8 cellular contexts compared by ENCODE assay signal in the genomic region with DNA sequence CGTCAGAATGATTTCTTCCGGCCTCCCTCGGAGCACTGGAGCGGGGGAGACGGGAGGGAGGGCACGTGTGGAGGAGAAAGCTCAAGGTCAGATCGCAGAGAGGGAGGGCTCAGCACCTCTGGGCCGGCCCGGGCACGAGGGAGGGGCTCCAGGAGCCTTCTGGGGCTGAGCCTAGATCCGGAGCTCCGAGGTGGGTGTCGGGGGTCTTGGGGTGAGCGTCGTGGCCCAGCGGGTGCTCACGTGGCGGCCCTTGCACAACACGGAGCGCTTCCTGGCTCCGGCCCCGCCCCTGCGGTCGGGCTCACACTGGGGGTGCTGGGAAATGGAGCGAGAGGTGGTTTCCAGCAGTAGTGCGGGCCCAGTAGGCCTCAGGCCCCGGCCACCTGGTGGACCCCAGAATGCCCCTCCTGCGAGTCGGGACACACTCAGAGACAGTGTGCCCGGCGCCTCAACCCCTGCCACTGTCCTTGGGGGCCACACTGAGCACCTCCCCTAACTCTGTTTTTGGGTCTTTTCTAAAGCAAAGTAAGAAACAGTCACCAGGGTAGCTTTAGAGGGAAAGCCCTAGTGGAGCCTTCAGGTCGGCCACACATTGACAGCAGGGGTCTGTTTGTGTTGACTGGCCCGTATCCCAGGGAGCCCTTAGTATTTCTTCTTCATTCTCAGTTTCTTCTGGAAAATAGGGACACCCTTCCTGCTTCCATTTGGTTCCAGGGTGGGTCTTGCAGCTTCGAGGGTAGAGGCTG. TPM values are rescaled to one million over a fixed set of nuclear protein-coding genes. Genes with fewer than 3 reads are reported as not detected.
A peak's percentile ranks its signal among the peaks of the same experiment; 100 is the strongest.
DNase-seq lines count a peak whose midpoint lies in the region; ATAC-seq and TF ChIP-seq lines count a peak whose summit lies in the region.

No MANE protein-coding gene starts in this region.

- WGBS in HUES64: 13% methylated on average over 34 of the region's 34 CpGs
- 19% methylated on average over 11 of the region's 34 CpGs for WGBS in mammary epithelial cell (ENCODE audit: low coverage, missing lambda C conversion rate)

- DNase-seq in UCSD-AML1 (lab: John Stamatoyannopoulos, UW; ENCODE audit: unreplicated experiment): peak; percentile 79
- peak; percentile 71 for DNase-seq in mammary epithelial cell
- DNase-seq in kidney epithelial cell (ENCODE audit: low read depth): no peak
- DNase-seq in stimulated activated CD4-positive, alpha-beta T cell treated with anti-CD3 and anti-CD28 coated beads, Interleukin-1b, Interleukin-23, amount 100 ng/mL, for 1 hour (ENCODE audit: low read depth in 2 of 2): peak; percentile 39 to 54
- no peak for DNase-seq in SHP77 treated with DMSO at 0.1 percent for 48 hours (lab: John Stamatoyannopoulos, UW)

- dilution Hi-C loops in mammary epithelial cell (cut with HindIII; ENCODE audit: low sequenced_read_pairs): loop anchor here (10.0 kb wide), 2 partner anchors 113 to 273 kb away; no protein-coding TSS in a partner anchor

- BruUV-seq in mammary epithelial cell (replicated peaks; lab: Mats Ljungman, UMichigan): no TSS peak

- H3K27me3 ChIP-seq in HUES64 (ENCODE audit: insufficient read depth, low read length) (no peaks in the 10 kb centered on the region), mammary epithelial cell (ENCODE audit: insufficient read depth, low read length) (no peaks in the 10 kb centered on the region), kidney epithelial cell (ENCODE audit: control insufficient read depth, insufficient read depth, low read length) (no peaks in the 10 kb centered on the region)

- peak; percentile 73 for ATAC-seq in GM21447 (IDR thresholded peaks at IDR 0.05; ENCODE audit: unreplicated experiment)

- TF ChIP-seq CTCF in mammary epithelial cell (conservative IDR thresholded peaks at IDR 0.05 in 1 of 2, IDR thresholded peaks at IDR 0.05 in 1 of 2; ENCODE audit: extremely low read depth in 1 of 2, insufficient read depth in 1 of 2, low read depth in 1 of 2, low read length in 2 of 2) (no peak), kidney epithelial cell (IDR thresholded peaks at IDR 0.05; ENCODE audit: insufficient read depth, low read length, poor library complexity, severe bottlenecking) (no peak)

- no peaks in the 10 kb centered on the region for H4K20me1 ChIP-seq in mammary epithelial cell (ENCODE audit: insufficient read depth, low read length)

- H2AFZ ChIP-seq in mammary epithelial cell (ENCODE audit: low read depth, low read length): peak overlapping the region; percentile 74

- intact Hi-C loops in mammary epithelial cell (cut with micrococcal nuclease): loop anchor here (1.0 to 5.0 kb wide), 3 partner anchors 27 to 111 kb away; no protein-coding TSS in a partner anchor

- H3K9me3 ChIP-seq in ES-I3 (ENCODE audit: control insufficient read depth, insufficient read depth, low read length) (no peaks in the 10 kb centered on the region), HUES64 (ENCODE audit: insufficient read depth, low read depth, low read length) (no peaks in the 10 kb centered on the region), mammary epithelial cell (replicated peaks; ENCODE audit: insufficient read depth, low read length) (no peaks in the 10 kb centered on the region)

- H3K36me3 ChIP-seq in ES-I3 (ENCODE audit: insufficient read depth, low read length): peaks cover 16% of the 10 kb centered on the region
- peaks cover 43% of the 10 kb centered on the region for H3K36me3 ChIP-seq in HUES64 (ENCODE audit: insufficient read depth, low read length)
- peaks cover 22% of the 10 kb centered on the region for H3K36me3 ChIP-seq in mammary epithelial cell (ENCODE audit: insufficient read depth, low read length)
- peaks cover 2% of the 10 kb centered on the region for H3K36me3 ChIP-seq in kidney epithelial cell (ENCODE audit: control insufficient read depth, insufficient read depth, low read length)

- peaks cover 56% of the 10 kb centered on the region for H3K79me2 ChIP-seq in mammary epithelial cell (ENCODE audit: insufficient read depth, low read length)

- H3K9ac ChIP-seq in ES-I3 (ENCODE audit: low read depth, low read length): peak overlapping the region; percentile 88
- H3K9ac ChIP-seq in HUES64 (ENCODE audit: low read depth, low read length): peak overlapping the region; percentile 89
- peak overlapping the region; percentile 95 for H3K9ac ChIP-seq in mammary epithelial cell (ENCODE audit: insufficient read depth, low read length)

- CTCF ChIA-PET in mammary epithelial cell (lab: Charles Lee; ENCODE audit: low non-redundant PET): interaction anchor here (0.5 kb wide), 1 partner anchor 102 kb away, joined by 3 read pairs; no protein-coding TSS in a partner anchor

- in situ Hi-C loops in mammary epithelial cell (cut with MboI; ENCODE audit: low sequenced_read_pairs in 2 of 2): no loop called here

- peaks cover 11% of the 10 kb centered on the region; the same call in 1 of the 2 replicates for H3K4me1 ChIP-seq in ES-I3 (ENCODE audit: insufficient read depth, low read length)
- H3K4me1 ChIP-seq in HUES64 (ENCODE audit: insufficient read depth, low read length): peaks cover 6% of the 10 kb centered on the region
- peaks cover 25% of the 10 kb centered on the region for H3K4me1 ChIP-seq in mammary epithelial cell (ENCODE audit: insufficient read depth, low read length)

- peak overlapping the region; percentile 85 for H3K4me2 ChIP-seq in mammary epithelial cell (ENCODE audit: insufficient read depth, low read depth, low read length)

- H3K4me3 ChIP-seq in HUES64 (ENCODE audit: low read length) (peak overlapping the region; percentile 71), mammary epithelial cell (replicated peaks in 1 of 3; ENCODE audit: insufficient read depth in 1 of 3, low read depth in 2 of 3, low read length in 3 of 3) (peak overlapping the region; percentile 57 to 89 (median 78)), kidney epithelial cell (ENCODE audit: low read depth, low read length) (peak overlapping the region; percentile 73)

- H3K27ac ChIP-seq in HUES64 (ENCODE audit: low read depth, low read length) (0 out of 2 replicates have a peak overlapping the region, but pooled peaks have one; percentile 15), mammary epithelial cell (ENCODE audit: insufficient read depth, low read depth, low read length) (peak overlapping the region; percentile 87)

RNA-seq across cellular contexts. Expression of gene PPIF, which starts 0.8 kb away (rescaled TPM):
- 73.0 TPM for polyA plus RNA-seq in HUES64 (2013, experiment 1 of 2)
- 70.4 TPM for polyA plus RNA-seq in HUES64 (2013, experiment 2 of 2)
- total RNA-seq in mammary epithelial cell (10 to 100 TPM; 32.0 to 78.1 TPM), kidney epithelial cell (71.7 and 80.6 TPM in 2 replicates)
- polyA plus RNA-seq in mammary epithelial cell: 136 TPM
- 94.0 TPM for polyA minus RNA-seq in mammary epithelial cell

Comparison
In these comparisons a context has a peak if more than half of its experiments do, and no peak if none do; other contexts are left out.
1. DNase-seq: peak in UCSD-AML1 (single experiment), mammary epithelial cell (single experiment) and stimulated activated CD4-positive, alpha-beta T cell treated with anti-CD3 and anti-CD28 coated beads, Interleukin-1b, Interleukin-23, amount 100 ng/mL, for 1 hour (2 of 2); none in kidney epithelial cell (single experiment) and SHP77 treated with DMSO at 0.1 percent for 48 hours (single experiment).
2. Peak in every context shown above with its lines, with median percentiles within 50 percentile points of each other: H3K9ac ChIP-seq and H3K4me3 ChIP-seq.